19 cellular contexts compared by ENCODE assay signal in genomic region chr2:219332542-219332941, GRCh38. TPM values are rescaled to one million over a fixed set of nuclear protein-coding genes. Genes with fewer than 3 reads are reported as not detected.
DNase-seq lines count a peak whose midpoint lies in the region; ATAC-seq and TF ChIP-seq lines count a peak whose summit lies in the region.
"Had no signal": no experiment of that assay in that cellular context is flagged by ENCODE, and none has a peak within 500 bp of the region (broad histone marks: within the 10 kb centered on the region; RNA-seq: fewer than 3 reads in every experiment).

TSS of gene RESP18 (minus strand) at chr2:219332744.

- H3K27me3 ChIP-seq in HUES6 (ENCODE audit: control insufficient read depth, insufficient read depth, low read length) (peaks cover 75% of the 10 kb centered on the region), dorsolateral prefrontal cortex (peaks cover 0 to 56% (median 14%) of the 10 kb centered on the region in 45 donors), iPS-20b (ENCODE audit: insufficient read depth, low read length) (peaks cover 80% of the 10 kb centered on the region), smooth muscle cell (ENCODE audit: low read depth) (peaks cover 78% of the 10 kb centered on the region)
- H3K27me3 ChIP-seq: SJCRH30 had no signal

- H3K4me3 ChIP-seq in HUES6 (ENCODE audit: low read depth, low read length) = peak within 1 kb of the TSS; percentile 55
- H3K4me3 ChIP-seq in dorsolateral prefrontal cortex = peak within 1 kb of the TSS in 49 of 59 donors; percentile 2 to 58 (median 37)
- H3K4me3 ChIP-seq in iPS-20b (ENCODE audit: low read length) = peak within 1 kb of the TSS; percentile 49
- H3K4me3 ChIP-seq in smooth muscle cell = no peak within 1 kb of the TSS
- H3K4me3 ChIP-seq: SJCRH30 had no signal

- ATAC-seq in GM21360 (IDR thresholded peaks at IDR 0.05; ENCODE audit: unreplicated experiment) = no peak

- H3K27ac ChIP-seq in HUES6 (ENCODE audit: low read depth, low read length) = no peak within 1 kb of the TSS
- no peak within 1 kb of the TSS for H3K27ac ChIP-seq in dorsolateral prefrontal cortex
- no peak within 1 kb of the TSS for H3K27ac ChIP-seq in iPS-20b (ENCODE audit: low read length)
- no peak within 1 kb of the TSS for H3K27ac ChIP-seq in smooth muscle cell (ENCODE audit: low read depth)
- H3K27ac ChIP-seq: RWPE1, SJCRH30 had no signal

- no peak for DNase-seq in dorsolateral prefrontal cortex
- no peak for DNase-seq in smooth muscle cell (lab: John Stamatoyannopoulos, UW; ENCODE audit: unreplicated experiment)
- no peak for DNase-seq in activated CD4-positive, alpha-beta T cell treated with anti-CD3 and anti-CD28 coated beads for 48 hours
- no peak for DNase-seq in stimulated activated naive CD4-positive, alpha-beta T cell (lab: John Stamatoyannopoulos, UW)
- DNase-seq: ACHN; CD4-positive, CD25-positive, alpha-beta regulatory T cell; DMS79 treated with DMSO at 0.1 percent for 48 hours; GF-D8; MV-4-11; NCI-H1417 treated with DMSO at 0.1 percent for 48 hours; NCI-H2029 treated with DMSO at 0.1 percent for 48 hours; NCI-H526 treated with DMSO at 0.1 percent for 48 hours; OCI-M1; SJCRH30 had no signal

- intact Hi-C loops in dorsolateral prefrontal cortex (cut with DNase I) = no loop called here

- no peaks in the 10 kb centered on the region for H3K79me2 ChIP-seq in smooth muscle cell (ENCODE audit: low read depth)

- H3K9me3 ChIP-seq in HUES6 (ENCODE audit: control insufficient read depth, insufficient read depth, low read depth, low read length) (no peaks in the 10 kb centered on the region), iPS-20b (ENCODE audit: insufficient read depth, low read depth, low read length) (no peaks in the 10 kb centered on the region), smooth muscle cell (replicated peaks; ENCODE audit: low read depth) (no peaks in the 10 kb centered on the region)
- H3K9me3 ChIP-seq: SJCRH30 had no signal

- H3F3A ChIP-seq in smooth muscle cell (ENCODE audit: low read depth) = no peaks in the 10 kb centered on the region

- no peaks in the 10 kb centered on the region for H4K20me1 ChIP-seq in smooth muscle cell (ENCODE audit: low read depth)

- 21% methylated on average over 23 of the region's 24 CpGs for WGBS in smooth muscle cell (ENCODE audit: low lambda C conversion rate)

- 0 out of 2 replicates have a peak, but pooled peaks cover 5% of the 10 kb centered on the region for H3K4me1 ChIP-seq in HUES6 (ENCODE audit: control insufficient read depth, insufficient read depth, low read length)
- H3K4me1 ChIP-seq in iPS-20b (ENCODE audit: insufficient read depth, low read length) = peaks cover 5% of the 10 kb centered on the region; the same call in 1 of the 2 replicates
- H3K4me1 ChIP-seq in smooth muscle cell (ENCODE audit: low read depth) = no peaks in the 10 kb centered on the region
- H3K4me1 ChIP-seq: SJCRH30 had no signal

- H2AFZ ChIP-seq in smooth muscle cell (ENCODE audit: low read depth) = no peak within 1 kb of the TSS

- peak within 1 kb of the TSS; percentile 59 for H3K4me2 ChIP-seq in smooth muscle cell

- no peak for TF ChIP-seq CTCF in dorsolateral prefrontal cortex (IDR thresholded peaks at IDR 0.05 in 54 of 56, conservative IDR thresholded peaks at IDR 0.05 in 2 of 56; ENCODE audit: low read depth in 1 of 56, partially characterized antibody in 56 of 56)
- TF ChIP-seq CTCF in smooth muscle cell (IDR thresholded peaks at IDR 0.05; ENCODE audit: borderline replicate concordance, insufficient read depth, poor library complexity, severe bottlenecking) = no peak

- no peaks in the 10 kb centered on the region for H3K36me3 ChIP-seq in HUES6 (ENCODE audit: control insufficient read depth, insufficient read depth, low read length)
- H3K36me3 ChIP-seq in iPS-20b (ENCODE audit: insufficient read depth, low read depth, low read length) = no peaks in the 10 kb centered on the region
- no peaks in the 10 kb centered on the region for H3K36me3 ChIP-seq in smooth muscle cell (ENCODE audit: low read depth)
- H3K36me3 ChIP-seq: SJCRH30 had no signal

- H3K9ac ChIP-seq in HUES6 (ENCODE audit: low read length) = no peak within 1 kb of the TSS
- no peak within 1 kb of the TSS for H3K9ac ChIP-seq in iPS-20b (ENCODE audit: low read depth, low read length)
- no peak within 1 kb of the TSS for H3K9ac ChIP-seq in smooth muscle cell (ENCODE audit: low read depth)

RNA-seq across cellular contexts. Expression of gene RESP18, which starts in this region (rescaled TPM):
- total RNA-seq in dorsolateral prefrontal cortex (1 to 10 TPM in 88 of 120 experiments, under 1 TPM in 12, not detected in 20; 0.72 to 5.7 (median 1.9) TPM), smooth muscle cell (not detected in 2 replicates)
- not detected in 2 replicates for polyA plus RNA-seq in smooth muscle cell
- total RNA-seq: CD4-positive, CD25-positive, alpha-beta regulatory T cell; H4; SJCRH30 had no signal
- polyA plus RNA-seq: CD4-positive, CD25-positive, alpha-beta regulatory T cell had no signal
